Comparison of ENCODE assay signal across 13 cellular contexts in genomic region chr16:75486666-75487313, GRCh38. TPM values are rescaled to one million over a fixed set of nuclear protein-coding genes. Genes with fewer than 3 reads are reported as not detected.
DNase-seq lines count a peak whose midpoint lies in the region; ATAC-seq, FAIRE-seq and TF ChIP-seq lines count a peak whose summit lies in the region.
"Had no signal": no experiment of that assay in that cellular context is flagged by ENCODE, and none has a peak within 500 bp of the region (broad histone marks: within the 10 kb centered on the region; RNA-seq: fewer than 3 reads in every experiment).

No MANE protein-coding gene starts in this region.

- no peak for TF ChIP-seq EP300 in upper lobe of left lung (IDR thresholded peaks at IDR 0.05)

- H3K9me3 ChIP-seq in small intestine (ENCODE audit: control insufficient read depth, low read depth) (no peaks in the 10 kb centered on the region), A673 (ENCODE audit: low read depth, low read length, poor library complexity, severe bottlenecking) (no peaks in the 10 kb centered on the region), upper lobe of left lung (no peaks in the 10 kb centered on the region), WERI-Rb-1 (ENCODE audit: severe bottlenecking) (no peaks in the 10 kb centered on the region)
- H3K9me3 ChIP-seq: adrenal gland had no signal

- intact Hi-C loops in activated naive CD4-positive, alpha-beta T cell treated with anti-CD3 and anti-CD28 coated beads for 36 hours (cut with micrococcal nuclease): no loop called here
- intact Hi-C loops in A673 (cut with micrococcal nuclease; ENCODE audit: unreplicated experiment): no loop called here

- ATAC-seq in GM21825 (IDR thresholded peaks at IDR 0.05; ENCODE audit: unreplicated experiment): peak; percentile 63
- peak; percentile 65 for ATAC-seq in HG03460 (IDR thresholded peaks at IDR 0.05; ENCODE audit: unreplicated experiment)
- ATAC-seq in upper lobe of left lung (ENCODE audit: low FRiP score in 2 of 2): no peak
- ATAC-seq: naive thymus-derived CD8-positive, alpha-beta T cell had no signal

- WGBS in small intestine, 3 donors: 19 to 56% (median 25%) methylated on average over 2 of the region's 2 CpGs
- 76 to 90% methylated on average over 2 of the region's 2 CpGs for WGBS in upper lobe of left lung, 2 donors

- CTCF ChIA-PET in activated naive CD4-positive, alpha-beta T cell treated with anti-CD3 and anti-CD28 coated beads for 36 hours (lab: Charles Lee): interaction anchor here (1.0 kb wide), 1 partner anchor 32 kb away, joined by 4 read pairs; no protein-coding TSS in a partner anchor
- CTCF ChIA-PET in A673 (lab: Charles Lee): interaction anchor here (0.6 kb wide), 1 partner anchor 41 kb away, joined by 4 read pairs; no protein-coding TSS in a partner anchor

- peak overlapping the region in 1 of 2 donors; percentile 40 for H3K27ac ChIP-seq in small intestine (ENCODE audit: low read depth in 1 of 2, low read length in 1 of 2)
- H3K27ac ChIP-seq in A673 (ENCODE audit: low read depth, low read length, poor library complexity, severe bottlenecking): no peak overlapping the region
- no peak overlapping the region for H3K27ac ChIP-seq in upper lobe of left lung
- H3K27ac ChIP-seq in WERI-Rb-1: no peak overlapping the region
- H3K27ac ChIP-seq: skin epidermis had no signal

- TF ChIP-seq CTCF in A673 (conservative IDR thresholded peaks at IDR 0.05; ENCODE audit: low read depth, low read length) (no peak), upper lobe of left lung (IDR thresholded peaks at IDR 0.05) (no peak), WERI-Rb-1 (IDR thresholded peaks at IDR 0.05; ENCODE audit: low read depth, low read length) (no peak)

- H3K4me3 Mint-ChIP-seq in activated naive CD4-positive, alpha-beta T cell treated with anti-CD3 and anti-CD28 coated beads for 36 hours: no peak overlapping the region
- H3K4me3 Mint-ChIP-seq: naive thymus-derived CD8-positive, alpha-beta T cell had no signal

- H3K36me3 ChIP-seq in small intestine (ENCODE audit: control insufficient read depth in 2 of 2, insufficient read depth in 2 of 2, low read length in 2 of 2): no peaks in the 10 kb centered on the region
- no peaks in the 10 kb centered on the region for H3K36me3 ChIP-seq in A673 (ENCODE audit: insufficient read depth, low read length, poor library complexity, severe bottlenecking)
- no peaks in the 10 kb centered on the region for H3K36me3 ChIP-seq in upper lobe of left lung
- H3K36me3 ChIP-seq in WERI-Rb-1: no peaks in the 10 kb centered on the region
- H3K36me3 ChIP-seq: adrenal gland had no signal

- POLR2A ChIA-PET in A673 (lab: Charles Lee; ENCODE audit: low non-redundant PET): no interaction called here

- H3K9me3 Mint-ChIP-seq in activated naive CD4-positive, alpha-beta T cell treated with anti-CD3 and anti-CD28 coated beads for 36 hours: no peaks in the 10 kb centered on the region
- H3K9me3 Mint-ChIP-seq: naive thymus-derived CD8-positive, alpha-beta T cell had no signal

- H3K27me3 Mint-ChIP-seq in activated naive CD4-positive, alpha-beta T cell treated with anti-CD3 and anti-CD28 coated beads for 36 hours (ENCODE audit: low read depth): peaks cover 14% of the 10 kb centered on the region

- no peak for FAIRE-seq in small intestine (lab: Jason Lieb, UNC)
- FAIRE-seq: endometrium had no signal

- H3K36me3 Mint-ChIP-seq in activated naive CD4-positive, alpha-beta T cell treated with anti-CD3 and anti-CD28 coated beads for 36 hours (ENCODE audit: low read depth): no peaks in the 10 kb centered on the region

- H3K27me3 ChIP-seq in small intestine (ENCODE audit: control insufficient read depth in 2 of 2, insufficient read depth in 2 of 2, low read length in 2 of 2) (no peaks in the 10 kb centered on the region), A673 (replicated peaks; ENCODE audit: insufficient read depth, low read depth, low read length, poor library complexity) (no peaks in the 10 kb centered on the region), upper lobe of left lung (no peaks in the 10 kb centered on the region), WERI-Rb-1 (ENCODE audit: insufficient read depth, low read depth, severe bottlenecking) (no peaks in the 10 kb centered on the region)
- H3K27me3 ChIP-seq: adrenal gland had no signal

- no peak for TF ChIP-seq POLR2A in upper lobe of left lung (IDR thresholded peaks at IDR 0.05)

- H3K4me1 ChIP-seq in small intestine (ENCODE audit: control insufficient read depth in 2 of 2, insufficient read depth in 1 of 2, low read depth in 1 of 2, low read length in 1 of 2) (peaks cover 0 to 7% of the 10 kb centered on the region in 2 donors), A673 (ENCODE audit: insufficient read depth, low read length, poor library complexity, severe bottlenecking) (peaks cover 2% of the 10 kb centered on the region), upper lobe of left lung (no peaks in the 10 kb centered on the region)

- H3K4me1 Mint-ChIP-seq in activated naive CD4-positive, alpha-beta T cell treated with anti-CD3 and anti-CD28 coated beads for 36 hours (ENCODE audit: low read depth): peaks cover 1% of the 10 kb centered on the region

- H3K4me3 ChIP-seq in small intestine (ENCODE audit: low read depth in 1 of 2, low read length in 2 of 2) (no peak overlapping the region), A673 (ENCODE audit: low read depth, low read length, poor library complexity, severe bottlenecking) (no peak overlapping the region), upper lobe of left lung (no peak overlapping the region), WERI-Rb-1 (ENCODE audit: low read depth, low read length) (no peak overlapping the region)
- H3K4me3 ChIP-seq: adrenal gland, skin epidermis had no signal

- BruUV-seq in A673 (replicated peaks; lab: Mats Ljungman, UMichigan): no TSS peak

- peak; percentile 14 for DNase-seq in activated naive CD4-positive, alpha-beta T cell treated with anti-CD3 and anti-CD28 coated beads for 36 hours
- no peak for DNase-seq in activated naive CD4-positive, alpha-beta T cell (lab: John Stamatoyannopoulos, UW)
- peak; percentile 44 for DNase-seq in small intestine
- no peak for DNase-seq in A673 (ENCODE audit: low spot score)
- no peak for DNase-seq in upper lobe of left lung
- DNase-seq in WERI-Rb-1: no peak
- DNase-seq: adrenal gland; naive thymus-derived CD8-positive, alpha-beta T cell; SHP77 treated with DMSO at 0.1 percent for 48 hours had no signal

- no peak overlapping the region for H3K27ac Mint-ChIP-seq in activated naive CD4-positive, alpha-beta T cell treated with anti-CD3 and anti-CD28 coated beads for 36 hours
- H3K27ac Mint-ChIP-seq: naive thymus-derived CD8-positive, alpha-beta T cell had no signal

RNA-seq across cellular contexts. Expression of gene CHST6, which starts 8.5 kb away (rescaled TPM):
- total RNA-seq in activated naive CD4-positive, alpha-beta T cell treated with anti-CD3 and anti-CD28 coated beads for 36 hours: not detected
- polyA plus RNA-seq in small intestine: 10 to 100 TPM in 1 of 3 donors, 1 to 10 TPM in 2; 2.6 to 10.1 (median 7.3) TPM
- total RNA-seq in A673 (2021) (4.5 and 5.0 TPM in 2 replicates), upper lobe of left lung (10 to 100 TPM in 1 of 6 donors, 1 to 10 TPM in 4, under 1 TPM in 1; 0.11 to 11.6 (median 2.2) TPM)
- total RNA-seq: naive thymus-derived CD8-positive, alpha-beta T cell had no signal
- polyA plus RNA-seq: naive thymus-derived CD8-positive, alpha-beta T cell had no signal

RNA-seq across cellular contexts. Expression of gene TMEM170A, which starts 22.3 kb away (rescaled TPM):
- 10 to 100 TPM; 18.8 to 19.0 TPM for total RNA-seq in activated naive CD4-positive, alpha-beta T cell treated with anti-CD3 and anti-CD28 coated beads for 36 hours
- polyA plus RNA-seq in small intestine: 10 to 100 TPM in 2 of 3 donors, 1 to 10 TPM in 1; 9.6 to 19.9 (median 11.1) TPM
- total RNA-seq in A673 (2021) (25.9 and 30.4 TPM in 2 replicates), upper lobe of left lung (10 to 100 TPM; 11.5 to 31.6 (median 25.5) TPM)

RNA-seq across cellular contexts. Expression of gene CHST5, which starts 49.1 kb away (rescaled TPM):
- total RNA-seq in activated naive CD4-positive, alpha-beta T cell treated with anti-CD3 and anti-CD28 coated beads for 36 hours: under 1 TPM in 1 of 2 experiments, not detected in 1; 0.10 TPM
- 10 to 100 TPM; 25.7 to 37.7 (median 29.3) TPM for polyA plus RNA-seq in small intestine
- total RNA-seq in A673 (2021): 0.33 and 0.54 TPM in 2 replicates
- 1 to 10 TPM in 1 of 6 donors, under 1 TPM in 2, not detected in 3; 0.11 to 1.7 (median 0.51) TPM for total RNA-seq in upper lobe of left lung
- total RNA-seq: naive thymus-derived CD8-positive, alpha-beta T cell had no signal
- polyA plus RNA-seq: naive thymus-derived CD8-positive, alpha-beta T cell had no signal

RNA-seq across cellular contexts. Expression of gene CFDP1, which starts 53.5 kb away (rescaled TPM):
- 10 to 100 TPM; 37.2 to 44.1 TPM for total RNA-seq in activated naive CD4-positive, alpha-beta T cell treated with anti-CD3 and anti-CD28 coated beads for 36 hours
- polyA plus RNA-seq in small intestine: 100 to 1,000 TPM; 108 to 390 (median 337) TPM
- total RNA-seq in A673 (2021) (89.5 and 97.6 TPM in 2 replicates), upper lobe of left lung (100 to 1,000 TPM in 1 of 6 donors, 10 to 100 TPM in 5; 36.8 to 185 (median 50.6) TPM)

Comparison
In these comparisons a context has a peak if more than half of its experiments do, and no peak if none do; other contexts are left out.
1. DNase-seq: peak in activated naive CD4-positive, alpha-beta T cell treated with anti-CD3 and anti-CD28 coated beads for 36 hours (single experiment) and small intestine (single experiment); none in activated naive CD4-positive, alpha-beta T cell (0 of 4), A673 (single experiment), upper lobe of left lung (0 of 2) and WERI-Rb-1 (single experiment).
2. ATAC-seq: peak in GM21825 (single experiment) and HG03460 (single experiment); none in upper lobe of left lung (0 of 2).